In genomic region chr12:42469355-42470006, GRCh38 we compare ENCODE assay signal across 8 cellular contexts.
DNase-seq lines count a peak whose midpoint lies in the region; ATAC-seq and TF ChIP-seq lines count a peak whose summit lies in the region.

No MANE protein-coding gene starts in this region.

- no peaks in the 10 kb centered on the region for H3K27me3 ChIP-seq in testis
- H3K27me3 ChIP-seq in mesendoderm (ENCODE audit: insufficient read depth, low read length, poor library complexity) = no peaks in the 10 kb centered on the region

- H3K27ac Mint-ChIP-seq in activated T-helper 17 cell treated with anti-CD3 and anti-CD28 coated beads, Interleukin-2, amount 50 U/mL, for 72 hours = no peak overlapping the region
- H3K27ac Mint-ChIP-seq in glutamatergic neuron (ENCODE audit: unreplicated experiment) = no peak overlapping the region

- WGBS in testis, 2 donors = 75 to 82% methylated on average over 6 of the region's 6 CpGs
- WGBS in mesendoderm (ENCODE audit: extremely low coverage, insufficient coverage, low lambda C conversion rate) = no CpG with 5 or more reads among the region's 6 CpGs

- no peaks in the 10 kb centered on the region for H3K79me1 ChIP-seq in mesendoderm (ENCODE audit: low read length)

- no peak overlapping the region for H3K4ac ChIP-seq in mesendoderm (ENCODE audit: low read depth, low read length)

- H4K5ac ChIP-seq in mesendoderm (ENCODE audit: low read length) = no peak overlapping the region

- no peak for DNase-seq in glutamatergic neuron
- DNase-seq in stimulated activated CD4-positive, alpha-beta T cell treated with anti-CD3 and anti-CD28 coated beads, Interleukin-4, amount 100 ng/mL, for 24 hours = no peak
- DNase-seq in testis = no peak
- DNase-seq in mesendoderm = no peak

- no peak overlapping the region for H3K4me2 ChIP-seq in mesendoderm (ENCODE audit: low read length)

- intact Hi-C loops in testis (cut with DNase I; ENCODE audit: low total_unique reads) = no loop called here

- ATAC-seq in GM19455 (IDR thresholded peaks at IDR 0.05; ENCODE audit: unreplicated experiment) (peak; percentile 97), HG03439 (IDR thresholded peaks at IDR 0.05; ENCODE audit: unreplicated experiment) (peak; percentile 97)
- peak; percentile 90 for ATAC-seq in activated T-helper 17 cell treated with anti-CD3 and anti-CD28 coated beads, Interleukin-2, amount 50 U/mL, for 72 hours (replicated peaks)

- TF ChIP-seq CTCF in GM12875 (IDR thresholded peaks at IDR 0.05; ENCODE audit: borderline replicate concordance, insufficient read depth, low read depth, low read length) (no peak), glutamatergic neuron (IDR thresholded peaks at IDR 0.05; ENCODE audit: partially characterized antibody, unreplicated experiment) (no peak), testis (IDR thresholded peaks at IDR 0.05) (no peak)

- no peak overlapping the region for H3K23ac ChIP-seq in mesendoderm (ENCODE audit: low read length)

- H3K27me3 Mint-ChIP-seq in activated T-helper 17 cell treated with anti-CD3 and anti-CD28 coated beads, Interleukin-2, amount 50 U/mL, for 72 hours = peaks cover 52% of the 10 kb centered on the region
- H3K27me3 Mint-ChIP-seq in glutamatergic neuron (ENCODE audit: unreplicated experiment) = no peaks in the 10 kb centered on the region

- no peaks in the 10 kb centered on the region for H3K9me3 Mint-ChIP-seq in activated T-helper 17 cell treated with anti-CD3 and anti-CD28 coated beads, Interleukin-2, amount 50 U/mL, for 72 hours
- H3K9me3 Mint-ChIP-seq in glutamatergic neuron (ENCODE audit: unreplicated experiment) = no peaks in the 10 kb centered on the region

- H3K36me3 Mint-ChIP-seq in activated T-helper 17 cell treated with anti-CD3 and anti-CD28 coated beads, Interleukin-2, amount 50 U/mL, for 72 hours (ENCODE audit: low read depth) = no peaks in the 10 kb centered on the region
- no peaks in the 10 kb centered on the region for H3K36me3 Mint-ChIP-seq in glutamatergic neuron (ENCODE audit: unreplicated experiment)

- H3K9ac ChIP-seq in mesendoderm (ENCODE audit: low read length) = no peak overlapping the region

- peaks cover 1% of the 10 kb centered on the region for H3K79me2 ChIP-seq in mesendoderm (ENCODE audit: control insufficient read depth, insufficient read depth, low read length)

- H2BK5ac ChIP-seq in mesendoderm (ENCODE audit: low read length) = no peak overlapping the region

- no peak overlapping the region for H2BK120ac ChIP-seq in mesendoderm (ENCODE audit: low read depth, low read length)

- H3K4me1 Mint-ChIP-seq in activated T-helper 17 cell treated with anti-CD3 and anti-CD28 coated beads, Interleukin-2, amount 50 U/mL, for 72 hours = peaks cover 6% of the 10 kb centered on the region
- no peaks in the 10 kb centered on the region for H3K4me1 Mint-ChIP-seq in glutamatergic neuron (ENCODE audit: low read depth, unreplicated experiment)

- H2AK5ac ChIP-seq in mesendoderm (ENCODE audit: low read length) = no peak overlapping the region

- H3K4me3 ChIP-seq in GM12875 (ENCODE audit: low read depth, low read length) = peak overlapping the region; percentile 15
- no peak overlapping the region for H3K4me3 ChIP-seq in testis
- H3K4me3 ChIP-seq in mesendoderm (ENCODE audit: low read length) = no peak overlapping the region

- peak overlapping the region; percentile 46 for H3K4me3 Mint-ChIP-seq in activated T-helper 17 cell treated with anti-CD3 and anti-CD28 coated beads, Interleukin-2, amount 50 U/mL, for 72 hours
- no peak overlapping the region for H3K4me3 Mint-ChIP-seq in glutamatergic neuron (ENCODE audit: unreplicated experiment)

- no peak overlapping the region for H3K56ac ChIP-seq in mesendoderm (ENCODE audit: low read length)

- no peaks in the 10 kb centered on the region for H3K9me3 ChIP-seq in testis

- no peak overlapping the region for H2BK15ac ChIP-seq in mesendoderm (replicated peaks; ENCODE audit: low read depth)

- TF ChIP-seq POLR2A in testis (IDR thresholded peaks at IDR 0.05) = no peak

- H3K4me1 ChIP-seq in testis (no peaks in the 10 kb centered on the region), mesendoderm (ENCODE audit: control insufficient read depth, low read depth, low read length) (peaks cover 9% of the 10 kb centered on the region)

- H3K27ac ChIP-seq in testis (no peak overlapping the region), mesendoderm (ENCODE audit: low read depth, low read length) (no peak overlapping the region)

- H4K8ac ChIP-seq in mesendoderm (ENCODE audit: low read depth, low read length) = no peak overlapping the region

- H3K18ac ChIP-seq in mesendoderm (ENCODE audit: low read length) = no peak overlapping the region

- H3K36me3 ChIP-seq in testis (ENCODE audit: low read depth, missing control alignments) = no peaks in the 10 kb centered on the region
- H3K36me3 ChIP-seq in mesendoderm (ENCODE audit: control insufficient read depth, insufficient read depth, low read length) = peaks cover 6% of the 10 kb centered on the region
